ENCODE assay signal across 18 cellular contexts in genomic region chr10:49289480-49289879, GRCh38. TPM values are rescaled to one million over a fixed set of nuclear protein-coding genes. Genes with fewer than 3 reads are reported as not detected.
DNase-seq lines count a peak whose midpoint lies in the region; ATAC-seq and TF ChIP-seq lines count a peak whose summit lies in the region.
"Had no signal": no experiment of that assay in that cellular context is flagged by ENCODE, and none has a peak within 500 bp of the region (broad histone marks: within the 10 kb centered on the region; RNA-seq: fewer than 3 reads in every experiment).

No MANE protein-coding gene starts in this region.

- H3K27ac Mint-ChIP-seq in endothelial cell (ENCODE audit: unreplicated experiment), result peak overlapping the region; percentile 95
- H3K27ac Mint-ChIP-seq: CD8-positive, alpha-beta memory T cell had no signal

- no peaks in the 10 kb centered on the region for H3K27me3 Mint-ChIP-seq in endothelial cell (ENCODE audit: unreplicated experiment)

- peak overlapping the region; percentile 83 for H3K27ac ChIP-seq in psoas muscle
- H3K27ac ChIP-seq: BLaER1 had no signal

- H3K4me1 Mint-ChIP-seq in endothelial cell (ENCODE audit: unreplicated experiment), result peaks cover 35% of the 10 kb centered on the region
- H3K4me1 Mint-ChIP-seq: CD8-positive, alpha-beta memory T cell had no signal

- DNase-seq in cardiac septum (ENCODE audit: low spot score) (peak; percentile 51), Right ventricle myocardium inferior (ENCODE audit: missing footprints) (no peak), endothelial cell (ENCODE audit: low spot score) (no peak), psoas muscle (no peak), iPS-NIHi11 (ENCODE audit: low spot score) (no peak), NOMO-1 (lab: John Stamatoyannopoulos, UW; ENCODE audit: unreplicated experiment in 2 of 2) (no peak)
- DNase-seq in stimulated activated CD4-positive, alpha-beta T cell treated with anti-CD3 and anti-CD28 coated beads, Interleukin-2, amount 100 ng/mL, for 48 hours, result no peak
- DNase-seq: 8988T; AML-193; CD8-positive, alpha-beta memory T cell; DND-41; GDM1; IMR-90 had no signal

- no peaks in the 10 kb centered on the region for H3K9me3 Mint-ChIP-seq in endothelial cell (ENCODE audit: unreplicated experiment)
- H3K9me3 Mint-ChIP-seq: CD8-positive, alpha-beta memory T cell had no signal

- no peaks in the 10 kb centered on the region for H3K36me3 ChIP-seq in psoas muscle (ENCODE audit: insufficient read depth in 1 of 2, low read depth in 1 of 2)
- H3K36me3 ChIP-seq: BLaER1, HAP-1 had no signal

- H3K9me3 ChIP-seq in psoas muscle, result no peaks in the 10 kb centered on the region
- H3K9me3 ChIP-seq: BLaER1, Caco-2, HAP-1 had no signal

- peaks cover 57% of the 10 kb centered on the region for H3K4me1 ChIP-seq in psoas muscle
- H3K4me1 ChIP-seq: Caco-2, HAP-1 had no signal

- no peaks in the 10 kb centered on the region for H3K36me3 Mint-ChIP-seq in endothelial cell (ENCODE audit: low read depth, unreplicated experiment)
- H3K36me3 Mint-ChIP-seq: CD8-positive, alpha-beta memory T cell had no signal

- 29 to 40% (median 36%) methylated on average over 4 of the region's 4 CpGs for WGBS in psoas muscle, 3 donors

- no peak overlapping the region for H3K4me3 ChIP-seq in psoas muscle
- H3K4me3 ChIP-seq: BLaER1, HAP-1 had no signal

- TF ChIP-seq CTCF in endothelial cell (IDR thresholded peaks at IDR 0.05; ENCODE audit: unreplicated experiment) (no peak), psoas muscle (IDR thresholded peaks at IDR 0.05) (no peak)

- no peak for ATAC-seq in Right ventricle myocardium inferior
- ATAC-seq in psoas muscle, result peak; percentile 30 to 57 (median 38)

- intact Hi-C loops in cardiac septum (cut with DNase I) (no loop called here), Right ventricle myocardium inferior (cut with DNase I) (no loop called here), psoas muscle (cut with DNase I) (no loop called here)

- H3K27me3 ChIP-seq in psoas muscle (ENCODE audit: insufficient read depth in 3 of 3, low read length in 2 of 3), result no peaks in the 10 kb centered on the region
- H3K27me3 ChIP-seq: BLaER1 had no signal

- no peak overlapping the region for H3K4me3 Mint-ChIP-seq in endothelial cell (ENCODE audit: unreplicated experiment)
- H3K4me3 Mint-ChIP-seq: CD8-positive, alpha-beta memory T cell had no signal

RNA-seq across cellular contexts. Expression of gene C10orf71, which starts 9.5 kb away (rescaled TPM):
- 163 TPM for total RNA-seq in cardiac septum
- 108 TPM for total RNA-seq in Right ventricle myocardium inferior
- total RNA-seq in endothelial cell (ENCODE audit: unreplicated experiment), result not detected
- 100 to 1,000 TPM in 3 of 4 donors, 10 to 100 TPM in 1; 83.8 to 356 (median 128) TPM for total RNA-seq in psoas muscle
- polyA plus RNA-seq in psoas muscle, result 10 to 100 TPM in 2 of 3 donors, 1 to 10 TPM in 1; 4.2 to 30.9 (median 24.7) TPM
- total RNA-seq: Caco-2; CD8-positive, alpha-beta memory T cell; H1; HT-29; IMR-90 had no signal
- polyA plus RNA-seq: CD8-positive, alpha-beta memory T cell; H1; IMR-90 had no signal

Comparison
In these comparisons a context has a peak if more than half of its experiments do, and no peak if none do; other contexts are left out.
1. RNA of gene C10orf71, which starts 9.5 kb away (total RNA-seq): 163 TPM in cardiac septum (single experiment), 83.8 to 356 TPM in psoas muscle and 108 TPM in Right ventricle myocardium inferior (single experiment); not detected in endothelial cell (single experiment); every median in the first group is over 10 times any median in the second.